Comparison of ENCODE assay signal across 1 cellular context in genomic region chr3:50111757-50112156, GRCh38.
TF ChIP-seq lines count a peak whose summit lies in the region.

No MANE protein-coding gene starts in this region.

TF ChIP-seq in HepG2, 621 proteins besides CTCF, POLR2A, EP300 and RAD21:
- no peak for TF ChIP-seq MTA3 (CRISPR knock-in tag; IDR thresholded peaks at IDR 0.05)
- no peak for TF ChIP-seq ZSCAN9 (CRISPR knock-in tag; IDR thresholded peaks at IDR 0.05; ENCODE audit: borderline replicate concordance)
